ENCODE assay signal across 40 cellular contexts in genomic region chr12:30788754-30789153, GRCh38.
"Had no signal": no experiment of that assay in that cellular context is flagged by ENCODE, and none has a peak within 500 bp of the region (broad histone marks: within the 10 kb centered on the region; RNA-seq: fewer than 3 reads in every experiment).

No MANE protein-coding gene starts in this region.

- H3K4me1 Mint-ChIP-seq: activated naive CD4-positive, alpha-beta T cell treated with anti-CD3 and anti-CD28 coated beads, Interleukin-2, amount 10 ng/mL, durations not matched to agents 7 days and 5 days; activated naive CD4-positive, alpha-beta T cell treated with anti-CD3 and anti-CD28 coated beads, Interleukin-2, amount 50 U/mL, for 24 hours; activated naive CD8-positive, alpha-beta T cell treated with anti-CD3 and anti-CD28 coated beads for 36 hours; activated naive CD8-positive, alpha-beta T cell treated with anti-CD3 and anti-CD28 coated beads, Interleukin-2, amount 10 ng/mL, durations not matched to agents 7 days and 5 days; activated naive CD8-positive, alpha-beta T cell treated with anti-CD3 and anti-CD28 coated beads, Interleukin-2, amount 50 U/mL, for 24 hours; central memory CD8-positive, alpha-beta T cell had no signal

- ATAC-seq: activated naive CD4-positive, alpha-beta T cell treated with anti-CD3 and anti-CD28 coated beads, Interleukin-2, amount 50 U/mL, for 72 hours; activated naive CD8-positive, alpha-beta T cell treated with anti-CD3 and anti-CD28 coated beads, Interleukin-2, amount 50 U/mL, for 24 hours; activated T-cell treated with anti-CD3 and anti-CD28 coated beads, Interleukin-2, amount 50 U/mL, for 4 hours; activated T-cell treated with anti-CD3 and anti-CD28 coated beads, Interleukin-2, amount 50 U/mL, for 72 hours; activated T-helper 17 cell treated with anti-CD3 and anti-CD28 coated beads, Interleukin-2, amount 50 U/mL, for 72 hours; body of pancreas had no signal

- H3K4me3 Mint-ChIP-seq: activated naive CD4-positive, alpha-beta T cell treated with anti-CD3 and anti-CD28 coated beads for 36 hours; activated naive CD4-positive, alpha-beta T cell treated with anti-CD3 and anti-CD28 coated beads, Interleukin-2, amount 10 ng/mL, durations not matched to agents 7 days and 5 days; activated naive CD4-positive, alpha-beta T cell treated with anti-CD3 and anti-CD28 coated beads, Interleukin-2, amount 50 U/mL, for 24 hours; activated naive CD8-positive, alpha-beta T cell; activated naive CD8-positive, alpha-beta T cell treated with anti-CD3 and anti-CD28 coated beads for 36 hours; activated naive CD8-positive, alpha-beta T cell treated with anti-CD3 and anti-CD28 coated beads, Interleukin-2, amount 10 ng/mL, durations not matched to agents 7 days and 5 days; activated naive CD8-positive, alpha-beta T cell treated with anti-CD3 and anti-CD28 coated beads, Interleukin-2, amount 50 U/mL, for 24 hours; activated T-cell treated with anti-CD3 and anti-CD28 coated beads, Interleukin-2, amount 50 U/mL, for 24 hours; activated T-cell treated with anti-CD3 and anti-CD28 coated beads, Interleukin-2, amount 50 U/mL, for 4 hours; activated T-cell treated with anti-CD3 and anti-CD28 coated beads, Interleukin-2, amount 50 U/mL, for 72 hours; activated T-helper 1 cell treated with anti-CD3 and anti-CD28 coated beads, Interleukin-12 subunit alpha, Interleukin-12 subunit beta, Interleukin-2, Interleukin-4 antibody, amounts not matched to agents 30 ng/mL and 10 ng/mL and 1 ng/mL, durations not matched to agents 14 hours and 24 hours and 36 hours; activated T-helper 17 cell treated with anti-CD3 and anti-CD28 coated beads, Interleukin-2, amount 50 U/mL, for 72 hours; brain; central memory CD8-positive, alpha-beta T cell had no signal

- H3K36me3 Mint-ChIP-seq: activated naive CD4-positive, alpha-beta T cell treated with anti-CD3 and anti-CD28 coated beads, Interleukin-2, amount 10 ng/mL, durations not matched to agents 7 days and 5 days; activated naive CD4-positive, alpha-beta T cell treated with anti-CD3 and anti-CD28 coated beads, Interleukin-2, amount 50 U/mL, for 24 hours; activated naive CD4-positive, alpha-beta T cell treated with anti-CD3 and anti-CD28 coated beads, Interleukin-2, amount 50 U/mL, for 72 hours; activated naive CD8-positive, alpha-beta T cell; activated naive CD8-positive, alpha-beta T cell treated with anti-CD3 and anti-CD28 coated beads for 36 hours; activated naive CD8-positive, alpha-beta T cell treated with anti-CD3 and anti-CD28 coated beads, Interleukin-2, amount 10 ng/mL, durations not matched to agents 7 days and 5 days; brain had no signal

- H3K27ac Mint-ChIP-seq: activated naive CD4-positive, alpha-beta T cell treated with anti-CD3 and anti-CD28 coated beads for 36 hours; activated naive CD4-positive, alpha-beta T cell treated with anti-CD3 and anti-CD28 coated beads, Interleukin-2, amount 10 ng/mL, durations not matched to agents 7 days and 5 days; activated naive CD4-positive, alpha-beta T cell treated with anti-CD3 and anti-CD28 coated beads, Interleukin-2, amount 50 U/mL, for 24 hours; activated naive CD4-positive, alpha-beta T cell treated with anti-CD3 and anti-CD28 coated beads, Interleukin-2, amount 50 U/mL, for 72 hours; activated naive CD8-positive, alpha-beta T cell; activated naive CD8-positive, alpha-beta T cell treated with anti-CD3 and anti-CD28 coated beads for 36 hours; activated naive CD8-positive, alpha-beta T cell treated with anti-CD3 and anti-CD28 coated beads, Interleukin-2, amount 10 ng/mL, durations not matched to agents 7 days and 5 days; activated naive CD8-positive, alpha-beta T cell treated with anti-CD3 and anti-CD28 coated beads, Interleukin-2, amount 50 U/mL, for 24 hours; activated T-cell treated with anti-CD3 and anti-CD28 coated beads, Interleukin-2, amount 50 U/mL, for 24 hours; activated T-cell treated with anti-CD3 and anti-CD28 coated beads, Interleukin-2, amount 50 U/mL, for 72 hours; activated T-helper 1 cell treated with anti-CD3 and anti-CD28 coated beads, Interleukin-12 subunit alpha, Interleukin-12 subunit beta, Interleukin-2, Interleukin-4 antibody, amounts not matched to agents 30 ng/mL and 10 ng/mL and 1 ng/mL, durations not matched to agents 14 hours and 24 hours and 36 hours; activated T-helper 17 cell treated with anti-CD3 and anti-CD28 coated beads, Interleukin-2, amount 50 U/mL, for 72 hours; activated T-helper 2 cell treated with anti-CD3 and anti-CD28 coated beads, Interferon-gamma antibody, Interleukin-2, Interleukin-4, amounts not matched to agents 10 μg/mL and 5 μg/mL and 100 μg/mL, durations not matched to agents 14 hours and 24 hours and 36 hours; brain had no signal

- FAIRE-seq: astrocyte, bronchial epithelial cell had no signal

- H3K9me3 ChIP-seq: adrenal gland, ascending aorta, body of pancreas, breast epithelium had no signal

- H3K4me3 ChIP-seq: adrenal gland, ascending aorta, body of pancreas, breast epithelium, cardiac muscle cell had no signal

- H3K27ac ChIP-seq: adrenal gland, ascending aorta, body of pancreas, brain microvascular endothelial cell, breast epithelium, cardiac muscle cell had no signal

- H3K36me3 ChIP-seq: adrenal gland, ascending aorta, brain microvascular endothelial cell, breast epithelium, cardiac muscle cell had no signal

- DNase-seq: activated effector memory CD4-positive, alpha-beta T cell treated with anti-CD3 and anti-CD28 coated beads, Interleukin-2, amount 50 U/mL, for 16 hours; activated effector memory CD4-positive, alpha-beta T cell treated with Interleukin-2 at 50 U/mL for 16 hours; activated gamma-delta T cell; activated gamma-delta T cell treated with Interleukin-2 at 50 U/mL for 16 hours; activated naive CD4-positive, alpha-beta T cell; activated naive CD4-positive, alpha-beta T cell treated with anti-CD3 and anti-CD28 coated beads for 36 hours; activated naive CD4-positive, alpha-beta T cell treated with anti-CD3 and anti-CD28 coated beads, Interleukin-2, amount 10 ng/mL, durations not matched to agents 7 days and 5 days; activated naive CD4-positive, alpha-beta T cell treated with anti-CD3 and anti-CD28 coated beads, Interleukin-2, amount 50 U/mL, for 16 hours; activated naive CD4-positive, alpha-beta T cell treated with Interleukin-2 at 50 U/mL for 16 hours; activated naive CD8-positive, alpha-beta T cell treated with anti-CD3 and anti-CD28 coated beads for 36 hours; activated naive CD8-positive, alpha-beta T cell treated with anti-CD3 and anti-CD28 coated beads, Interleukin-2, amount 10 ng/mL, durations not matched to agents 7 days and 5 days; activated naive CD8-positive, alpha-beta T cell treated with anti-CD3 and anti-CD28 coated beads, Interleukin-2, amount 50 U/mL, for 24 hours; activated T-cell treated with anti-CD3 and anti-CD28 coated beads, Interleukin-2, amount 50 U/mL, for 1 hour; activated T-cell treated with anti-CD3 and anti-CD28 coated beads, Interleukin-2, amount 50 U/mL, for 24 hours; activated T-cell treated with anti-CD3 and anti-CD28 coated beads, Interleukin-2, amount 50 U/mL, for 4 hours; activated T-cell treated with anti-CD3 and anti-CD28 coated beads, Interleukin-2, amount 50 U/mL, for 48 hours; activated T-cell treated with anti-CD3 and anti-CD28 coated beads, Interleukin-2, amount 50 U/mL, for 72 hours; adrenal gland; amniotic stem cell; amygdala; anterior cingulate cortex; aorta; body of pancreas; brain microvascular endothelial cell; caudate nucleus; central memory CD4-positive, alpha-beta T cell; cerebellar nuclear complex had no signal

- H3K27me3 ChIP-seq: adrenal gland, ascending aorta, body of pancreas, brain microvascular endothelial cell, breast epithelium, cardiac muscle cell had no signal

- H3K9me3 Mint-ChIP-seq: activated naive CD4-positive, alpha-beta T cell treated with anti-CD3 and anti-CD28 coated beads for 36 hours; activated naive CD4-positive, alpha-beta T cell treated with anti-CD3 and anti-CD28 coated beads, Interleukin-2, amount 10 ng/mL, durations not matched to agents 7 days and 5 days; activated naive CD4-positive, alpha-beta T cell treated with anti-CD3 and anti-CD28 coated beads, Interleukin-2, amount 50 U/mL, for 24 hours; activated naive CD4-positive, alpha-beta T cell treated with anti-CD3 and anti-CD28 coated beads, Interleukin-2, amount 50 U/mL, for 72 hours; activated naive CD8-positive, alpha-beta T cell treated with anti-CD3 and anti-CD28 coated beads for 36 hours; activated naive CD8-positive, alpha-beta T cell treated with anti-CD3 and anti-CD28 coated beads, Interleukin-2, amount 50 U/mL, for 24 hours; activated T-cell treated with anti-CD3 and anti-CD28 coated beads, Interleukin-2, amount 50 U/mL, for 24 hours; activated T-cell treated with anti-CD3 and anti-CD28 coated beads, Interleukin-2, amount 50 U/mL, for 4 hours; activated T-cell treated with anti-CD3 and anti-CD28 coated beads, Interleukin-2, amount 50 U/mL, for 72 hours; activated T-helper 1 cell treated with anti-CD3 and anti-CD28 coated beads, Interleukin-12 subunit alpha, Interleukin-12 subunit beta, Interleukin-2, Interleukin-4 antibody, amounts not matched to agents 30 ng/mL and 10 ng/mL and 1 ng/mL, durations not matched to agents 14 hours and 24 hours and 36 hours; activated T-helper 17 cell treated with anti-CD3 and anti-CD28 coated beads, Interleukin-2, amount 50 U/mL, for 72 hours; activated T-helper 2 cell treated with anti-CD3 and anti-CD28 coated beads, Interferon-gamma antibody, Interleukin-2, Interleukin-4, amounts not matched to agents 10 μg/mL and 5 μg/mL and 100 μg/mL, durations not matched to agents 14 hours and 24 hours and 36 hours; central memory CD8-positive, alpha-beta T cell had no signal

- H3K4me1 ChIP-seq: adrenal gland, ascending aorta, body of pancreas, breast epithelium had no signal
